11 cellular contexts compared by ENCODE assay signal in the genomic region with DNA sequence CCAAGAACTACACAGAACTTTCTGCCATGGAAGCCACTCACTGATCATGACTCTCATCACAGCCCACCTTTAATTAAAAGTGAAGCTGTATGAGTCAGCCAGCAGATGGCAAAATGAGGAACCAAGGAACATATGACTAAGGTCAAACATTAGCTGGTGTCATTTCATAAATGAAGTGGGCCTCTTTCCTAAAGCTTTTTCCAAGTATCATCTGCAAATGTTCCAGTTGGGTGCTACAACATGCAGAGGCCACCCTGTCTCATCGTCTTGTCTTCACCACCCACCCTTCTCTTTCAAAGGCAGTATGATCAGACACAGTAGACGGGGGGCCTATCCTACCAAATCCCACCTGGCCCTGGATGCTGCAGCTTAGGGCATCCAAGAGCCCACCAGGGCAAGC. TPM values are rescaled to one million over a fixed set of nuclear protein-coding genes. Genes with fewer than 3 reads are reported as not detected.
DNase-seq lines count a peak whose midpoint lies in the region; ATAC-seq, FAIRE-seq and TF ChIP-seq lines count a peak whose summit lies in the region.
"Had no signal": no experiment of that assay in that cellular context is flagged by ENCODE, and none has a peak within 500 bp of the region (broad histone marks: within the 10 kb centered on the region; RNA-seq: fewer than 3 reads in every experiment).

No MANE protein-coding gene starts in this region.

- no peaks in the 10 kb centered on the region for H3K27me3 ChIP-seq in HL-60 (ENCODE audit: insufficient read depth, poor library complexity, severe bottlenecking)

- peaks cover 9% of the 10 kb centered on the region for H3K4me1 Mint-ChIP-seq in endothelial cell (ENCODE audit: unreplicated experiment)
- H3K4me1 Mint-ChIP-seq: nephron had no signal

- no peak overlapping the region for H3K27ac Mint-ChIP-seq in endothelial cell (ENCODE audit: unreplicated experiment)
- H3K27ac Mint-ChIP-seq: nephron had no signal

- peaks cover 15% of the 10 kb centered on the region for H3K36me3 Mint-ChIP-seq in endothelial cell (ENCODE audit: low read depth, unreplicated experiment)

- no peak overlapping the region for H3K4me3 Mint-ChIP-seq in endothelial cell (ENCODE audit: unreplicated experiment)
- H3K4me3 Mint-ChIP-seq: nephron had no signal

- peak overlapping the region; percentile 38; the same call in 1 of the 2 replicates for H3K27ac ChIP-seq in HL-60 (replicated peaks)

- no peak overlapping the region for H3K4me3 ChIP-seq in HL-60 (replicated peaks; ENCODE audit: insufficient read depth, low read length)

- no peaks in the 10 kb centered on the region for H3K9me3 Mint-ChIP-seq in endothelial cell (ENCODE audit: unreplicated experiment)
- H3K9me3 Mint-ChIP-seq: nephron had no signal

- H3K27me3 Mint-ChIP-seq in endothelial cell (ENCODE audit: unreplicated experiment), result peaks cover 7% of the 10 kb centered on the region

- peak; percentile 77 for ATAC-seq in GM21786 (IDR thresholded peaks at IDR 0.05; ENCODE audit: unreplicated experiment)

- FAIRE-seq in islet of Langerhans (lab: Jason Lieb, UNC), result peak; percentile 87

- DNase-seq in DMS53 (lab: John Stamatoyannopoulos, UW) (peak; percentile 10), DMS53 treated with DMSO at 0.1 percent for 48 hours (lab: John Stamatoyannopoulos, UW; ENCODE audit: unreplicated experiment) (no peak), HL-60 (ENCODE audit: low read depth in 1 of 2, low spot score in 1 of 2) (peak in 1 of 2 experiments; percentile 33), NCI-H510A (lab: John Stamatoyannopoulos, UW) (no peak), endothelial cell (ENCODE audit: low spot score) (no peak), NCI-H2227 treated with DMSO at 0.1 percent for 48 hours (lab: John Stamatoyannopoulos, UW) (no peak)
- DNase-seq: 8988T had no signal

- no peak for TF ChIP-seq CTCF in HL-60 (IDR thresholded peaks at IDR 0.05; ENCODE audit: insufficient read depth, low read length)
- TF ChIP-seq CTCF in endothelial cell (IDR thresholded peaks at IDR 0.05; ENCODE audit: unreplicated experiment), result no peak

RNA-seq across cellular contexts. Expression of gene EOLA1, which starts 9.2 kb away (rescaled TPM):
- total RNA-seq in endothelial cell (ENCODE audit: unreplicated experiment), result 57.4 TPM

RNA-seq across cellular contexts. Expression of gene HSFX3, which starts 18.1 kb away (rescaled TPM):
- not detected for total RNA-seq in endothelial cell (ENCODE audit: unreplicated experiment)
- total RNA-seq: NCI-H460 had no signal

RNA-seq across cellular contexts. Expression of gene IDS, which starts 26.5 kb away (rescaled TPM):
- 99.2 TPM for total RNA-seq in endothelial cell (ENCODE audit: unreplicated experiment)

RNA-seq across cellular contexts. Expression of gene MAGEA9B, which starts 55.7 kb away (rescaled TPM):
- total RNA-seq in endothelial cell (ENCODE audit: unreplicated experiment), result not detected
